In genomic region chr1:60137406-60137805, GRCh38 we compare ENCODE assay signal across 22 cellular contexts.
A peak's percentile ranks its signal among the peaks of the same experiment; 100 is the strongest.
DNase-seq lines count a peak whose midpoint lies in the region; ATAC-seq, FAIRE-seq and TF ChIP-seq lines count a peak whose summit lies in the region.
"Had no signal": no experiment of that assay in that cellular context is flagged by ENCODE, and none has a peak within 500 bp of the region (broad histone marks: within the 10 kb centered on the region; RNA-seq: fewer than 3 reads in every experiment).

No MANE protein-coding gene starts in this region.

- no peak overlapping the region for H3K4me2 ChIP-seq in HepG2 (ENCODE audit: low read depth, low read length)
- H3K4me2 ChIP-seq: BLaER1 had no signal

- TF ChIP-seq POLR2A in HepG2 (IDR thresholded peaks at IDR 0.05; ENCODE audit: insufficient read depth in 1 of 2, low read depth in 2 of 2, low read length in 2 of 2) (no peak), right lobe of liver (IDR thresholded peaks at IDR 0.05) (no peak)

- TF ChIP-seq CTCF in HepG2 (CRISPR knock-in tag; IDR thresholded peaks at IDR 0.05) (no peak), right lobe of liver (IDR thresholded peaks at IDR 0.05) (no peak), WERI-Rb-1 (IDR thresholded peaks at IDR 0.05; ENCODE audit: low read depth, low read length) (no peak), osteocyte (IDR thresholded peaks at IDR 0.05) (no peak), pancreas (IDR thresholded peaks at IDR 0.05) (no peak)

- no peak overlapping the region for H3K9ac ChIP-seq in HepG2 (ENCODE audit: insufficient read depth, low read depth, low read length)
- H3K9ac ChIP-seq: BLaER1 had no signal

- H3K27ac Mint-ChIP-seq in osteocyte (ENCODE audit: unreplicated experiment), result peak overlapping the region; percentile 99
- H3K27ac Mint-ChIP-seq: B cell; CD4-positive, CD25-positive, alpha-beta regulatory T cell; CD8-positive, alpha-beta T cell had no signal

- no peak for TF ChIP-seq RAD21 in HepG2 (CRISPR knock-in tag; IDR thresholded peaks at IDR 0.05)

- CTCF ChIA-PET in HepG2 (lab: Yijun Ruan, JAX; ENCODE audit: low intra/inter-chr PET ratio, low total read pairs), result no interaction called here

- no peaks in the 10 kb centered on the region for H3K79me2 ChIP-seq in HepG2 (ENCODE audit: insufficient read depth, low read length)

- H3K27me3 Mint-ChIP-seq in osteocyte (ENCODE audit: unreplicated experiment), result no peaks in the 10 kb centered on the region
- H3K27me3 Mint-ChIP-seq: B cell; CD4-positive, CD25-positive, alpha-beta regulatory T cell had no signal

- H4K20me1 ChIP-seq in HepG2 (ENCODE audit: insufficient read depth, low read length), result no peaks in the 10 kb centered on the region
- H4K20me1 ChIP-seq: BLaER1 had no signal

- POLR2A ChIA-PET in HepG2 (lab: Yijun Ruan, JAX), result no interaction called here

- no peak overlapping the region for H3K4me3 Mint-ChIP-seq in osteocyte (ENCODE audit: unreplicated experiment)
- H3K4me3 Mint-ChIP-seq: B cell; CD4-positive, CD25-positive, alpha-beta regulatory T cell; CD8-positive, alpha-beta T cell; HFFc6 had no signal

- TF ChIP-seq EP300 in HepG2 (IDR thresholded peaks at IDR 0.05; ENCODE audit: low read depth in 2 of 2, low read length in 2 of 2) (no peak), HepG2 (CRISPR knock-in tag; IDR thresholded peaks at IDR 0.05; ENCODE audit: borderline replicate concordance) (no peak)

- H3K9me3 Mint-ChIP-seq in osteocyte (ENCODE audit: unreplicated experiment), result no peaks in the 10 kb centered on the region
- H3K9me3 Mint-ChIP-seq: CD8-positive, alpha-beta T cell; HFFc6 had no signal

- ATAC-seq in HepG2 (no peak), right lobe of liver (no peak), pancreas (no peak)
- ATAC-seq: CD8-positive, alpha-beta T cell had no signal

- H3K36me3 ChIP-seq in HepG2 (replicated peaks in 1 of 2; ENCODE audit: control insufficient read depth in 1 of 2, insufficient read depth in 2 of 2, low read length in 2 of 2), result no peaks in the 10 kb centered on the region
- no peaks in the 10 kb centered on the region for H3K36me3 ChIP-seq in right lobe of liver
- no peaks in the 10 kb centered on the region for H3K36me3 ChIP-seq in WERI-Rb-1
- no peaks in the 10 kb centered on the region for H3K36me3 ChIP-seq in pancreas
- H3K36me3 ChIP-seq: BLaER1, HAP-1 had no signal

- no peak for DNase-seq in HepG2 (ENCODE audit: low spot score)
- DNase-seq in right lobe of liver, result no peak
- DNase-seq in WERI-Rb-1, result peak; percentile 7
- DNase-seq in osteocyte (ENCODE audit: extremely low spot score, unreplicated experiment), result no peak
- DNase-seq in DMS 273 treated with DMSO at 0.1 percent for 48 hours (lab: John Stamatoyannopoulos, UW), result no peak
- DNase-seq in pancreas, result no peak
- DNase-seq: Caco-2; CD4-positive, CD25-positive, alpha-beta regulatory T cell; CD8-positive, alpha-beta T cell; DMS53; DMS79 treated with DMSO at 0.1 percent for 48 hours; GF-D8; GOT3; HFFc6 had no signal

- H3K4me3 ChIP-seq in HepG2 (replicated peaks in 1 of 3; ENCODE audit: insufficient read depth in 1 of 3, low read depth in 2 of 3, low read length in 3 of 3), result no peak overlapping the region
- H3K4me3 ChIP-seq in right lobe of liver, result no peak overlapping the region
- no peak overlapping the region for H3K4me3 ChIP-seq in WERI-Rb-1 (ENCODE audit: low read depth, low read length)
- no peak overlapping the region for H3K4me3 ChIP-seq in pancreas
- H3K4me3 ChIP-seq: BLaER1, HAP-1 had no signal

- H3K27ac ChIP-seq in HepG2 (ENCODE audit: extremely low read length, insufficient read depth, low read length) (no peak overlapping the region), right lobe of liver (no peak overlapping the region), WERI-Rb-1 (no peak overlapping the region), pancreas (no peak overlapping the region)
- H3K27ac ChIP-seq: 22Rv1, BLaER1, C4-2B had no signal

- FAIRE-seq in HepG2 (lab: Jason Lieb, UNC) (no peak), pancreas (lab: Jason Lieb, UNC) (no peak)
- FAIRE-seq: A204.1, GM12891, H54 had no signal

- no peaks in the 10 kb centered on the region for H3K36me3 Mint-ChIP-seq in osteocyte (ENCODE audit: unreplicated experiment)
- H3K36me3 Mint-ChIP-seq: CD4-positive, CD25-positive, alpha-beta regulatory T cell; CD8-positive, alpha-beta T cell had no signal

- in situ Hi-C loops in HepG2 (cut with HindIII; ENCODE audit: extremely low pct_ligation_motif_present, low pct_unique_long_range_greater_than_20kb), result no loop called here

- intact Hi-C loops in HepG2 (cut with micrococcal nuclease; ENCODE audit: unreplicated experiment) (no loop called here), right lobe of liver (cut with DNase I) (no loop called here), pancreas (cut with DNase I) (no loop called here)

- H3K9me3 ChIP-seq in HepG2 (ENCODE audit: low read length) (no peaks in the 10 kb centered on the region), right lobe of liver (no peaks in the 10 kb centered on the region), WERI-Rb-1 (ENCODE audit: severe bottlenecking) (no peaks in the 10 kb centered on the region), pancreas (no peaks in the 10 kb centered on the region)
- H3K9me3 ChIP-seq: Caco-2, HAP-1 had no signal

- H3K4me1 ChIP-seq in HepG2 (ENCODE audit: insufficient read depth, low read length) (no peaks in the 10 kb centered on the region), right lobe of liver (no peaks in the 10 kb centered on the region), pancreas (peaks cover 0 to 6% (median 0%) of the 10 kb centered on the region in 3 donors)
- H3K4me1 ChIP-seq: Caco-2, HAP-1 had no signal

- H3K27me3 ChIP-seq in HepG2 (ENCODE audit: control insufficient read depth in 1 of 2, insufficient read depth in 2 of 2, low read length in 2 of 2) (no peaks in the 10 kb centered on the region; a peak in 1 of 5 replicates), right lobe of liver (no peaks in the 10 kb centered on the region), WERI-Rb-1 (ENCODE audit: insufficient read depth, low read depth, severe bottlenecking) (no peaks in the 10 kb centered on the region), pancreas (peaks cover 0 to 4% (median 0%) of the 10 kb centered on the region in 4 donors)
- H3K27me3 ChIP-seq: BLaER1 had no signal

- BruUV-seq in HepG2 (replicated peaks; lab: Mats Ljungman, UMichigan), result no TSS peak

- WGBS in HepG2 (ENCODE audit: low lambda C conversion rate), result 2% methylated on average over 2 of the region's 2 CpGs
- WGBS in right lobe of liver (ENCODE audit: insufficient coverage, low coverage, low lambda C conversion rate, missing lambda C conversion rate), result 38% methylated on average over 2 of the region's 2 CpGs
- WGBS in pancreas, 2 donors, result 28 to 36% methylated on average over 2 of the region's 2 CpGs

- peaks cover 58% of the 10 kb centered on the region for H3K4me1 Mint-ChIP-seq in osteocyte (ENCODE audit: unreplicated experiment)
- H3K4me1 Mint-ChIP-seq: B cell had no signal

- H2AFZ ChIP-seq in HepG2 (ENCODE audit: low read length), result no peak overlapping the region

TF ChIP-seq in HepG2, 621 proteins besides CTCF, POLR2A, EP300 and RAD21:
- no peak for TF ChIP-seq MIER3 (CRISPR knock-in tag; IDR thresholded peaks at IDR 0.05; ENCODE audit: borderline replicate concordance)
- no peak for TF ChIP-seq ZNF740 (CRISPR knock-in tag; IDR thresholded peaks at IDR 0.05)
- TF ChIP-seq GABPB1 (CRISPR knock-in tag; IDR thresholded peaks at IDR 0.05), result no peak
- TF ChIP-seq MNT (IDR thresholded peaks at IDR 0.05), result peak; percentile 93
